Comparison of ENCODE assay signal across 23 cellular contexts in the genomic region with DNA sequence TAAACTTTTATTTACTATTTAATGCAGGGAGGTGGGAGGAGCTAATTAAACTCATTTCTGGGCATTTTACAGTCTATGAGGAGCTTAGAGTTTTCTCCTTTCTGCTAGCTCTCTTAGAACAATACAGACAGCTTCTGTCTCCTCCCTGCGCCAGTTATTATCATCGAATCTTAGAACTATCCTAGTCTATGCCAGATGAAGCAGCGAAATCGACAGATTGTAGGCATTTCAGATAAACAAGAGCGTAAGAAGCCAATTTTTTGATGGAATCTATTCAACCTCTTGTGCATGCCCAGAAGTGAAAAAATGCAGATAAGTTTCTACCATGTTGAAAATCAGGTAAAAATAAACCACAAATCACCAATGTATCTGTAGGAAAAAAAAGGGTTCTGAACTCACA.
"Had no signal": no experiment of that assay in that cellular context is flagged by ENCODE, and none has a peak within 500 bp of the region (broad histone marks: within the 10 kb centered on the region; RNA-seq: fewer than 3 reads in every experiment).

No MANE protein-coding gene starts in this region.

- H3K27ac Mint-ChIP-seq: activated CD4-positive, alpha-beta memory T cell treated with anti-CD3 and anti-CD28 coated beads for 36 hours; activated CD4-positive, alpha-beta T cell treated with anti-CD3 and anti-CD28 coated beads, Interleukin-2, amount 10 ng/mL, durations not matched to agents 7 days and 5 days; activated naive CD4-positive, alpha-beta T cell treated with anti-CD3 and anti-CD28 coated beads, Interleukin-2, amount 10 ng/mL, durations not matched to agents 7 days and 5 days; activated T-helper 17 cell treated with anti-CD3 and anti-CD28 coated beads, Interleukin-2, amount 50 U/mL, for 72 hours; IgD-negative memory B cell had no signal

- H3K4me3 Mint-ChIP-seq: activated CD4-positive, alpha-beta memory T cell treated with anti-CD3 and anti-CD28 coated beads for 36 hours; activated CD4-positive, alpha-beta T cell treated with anti-CD3 and anti-CD28 coated beads, Interleukin-2, amount 10 ng/mL, durations not matched to agents 7 days and 5 days; activated naive CD4-positive, alpha-beta T cell treated with anti-CD3 and anti-CD28 coated beads, Interleukin-2, amount 10 ng/mL, durations not matched to agents 7 days and 5 days; activated T-helper 17 cell treated with anti-CD3 and anti-CD28 coated beads, Interleukin-2, amount 50 U/mL, for 72 hours had no signal

- DNase-seq: activated CD4-positive, alpha-beta memory T cell treated with anti-CD3 and anti-CD28 coated beads for 36 hours; activated CD4-positive, alpha-beta T cell treated with anti-CD3 and anti-CD28 coated beads, Interleukin-2, amount 10 ng/mL, durations not matched to agents 7 days and 5 days; activated CD4-positive, CD25-positive, alpha-beta regulatory T cell; activated CD8-positive, alpha-beta memory T cell treated with anti-CD3 and anti-CD28 coated beads for 24 hours; activated gamma-delta T cell treated with Interleukin-2 at 50 U/mL for 16 hours; activated naive CD4-positive, alpha-beta T cell treated with anti-CD3 and anti-CD28 coated beads, Interleukin-2, amount 10 ng/mL, durations not matched to agents 7 days and 5 days; activated T-cell treated with anti-CD3 and anti-CD28 coated beads for 4 hours; activated T-cell treated with anti-CD3 and anti-CD28 coated beads, Interleukin-2, amount 50 U/mL, for 48 hours; amygdala; KG1; NCI-H1092 treated with DMSO at 0.1 percent for 48 hours; NCI-H1417 treated with DMSO at 0.1 percent for 48 hours; NCI-H187; NCI-H2081; NCI-H510A treated with DMSO at 0.1 percent for 48 hours; NCI-H69; NK-92 treated with Interleukin-12 subunit alpha and Interleukin-12 subunit beta, amount 100 ng/mL, for 24 hours; SHP77 had no signal

- H3K27me3 Mint-ChIP-seq: activated CD4-positive, alpha-beta memory T cell treated with anti-CD3 and anti-CD28 coated beads for 36 hours; activated CD4-positive, alpha-beta T cell treated with anti-CD3 and anti-CD28 coated beads, Interleukin-2, amount 10 ng/mL, durations not matched to agents 7 days and 5 days; activated naive CD4-positive, alpha-beta T cell treated with anti-CD3 and anti-CD28 coated beads, Interleukin-2, amount 10 ng/mL, durations not matched to agents 7 days and 5 days; activated T-helper 17 cell treated with anti-CD3 and anti-CD28 coated beads, Interleukin-2, amount 50 U/mL, for 72 hours; IgD-negative memory B cell had no signal

- H3K36me3 Mint-ChIP-seq: IgD-negative memory B cell had no signal

- FAIRE-seq: RCC 7860 had no signal

- H3K4me3 ChIP-seq: SJSA1 had no signal

- H3K27ac ChIP-seq: SJSA1, VCaP had no signal

- ATAC-seq: activated T-helper 17 cell treated with anti-CD3 and anti-CD28 coated beads, Interleukin-2, amount 50 U/mL, for 72 hours had no signal

- H3K9me3 Mint-ChIP-seq: activated CD4-positive, alpha-beta memory T cell treated with anti-CD3 and anti-CD28 coated beads for 36 hours; activated CD4-positive, alpha-beta T cell treated with anti-CD3 and anti-CD28 coated beads, Interleukin-2, amount 10 ng/mL, durations not matched to agents 7 days and 5 days; activated naive CD4-positive, alpha-beta T cell treated with anti-CD3 and anti-CD28 coated beads, Interleukin-2, amount 10 ng/mL, durations not matched to agents 7 days and 5 days; activated T-helper 17 cell treated with anti-CD3 and anti-CD28 coated beads, Interleukin-2, amount 50 U/mL, for 72 hours; IgD-negative memory B cell had no signal

- H3K36me3 ChIP-seq: SJSA1 had no signal

- H3K27me3 ChIP-seq: SJSA1 had no signal

- H3K9me3 ChIP-seq: SJSA1 had no signal
